33 cellular contexts compared by ENCODE assay signal in genomic region chr17:10297691-10298090, GRCh38.
"Had no signal": no experiment of that assay in that cellular context is flagged by ENCODE, and none has a peak within 500 bp of the region (broad histone marks: within the 10 kb centered on the region; RNA-seq: fewer than 3 reads in every experiment).

No MANE protein-coding gene starts in this region.

- H3K27ac Mint-ChIP-seq: naive thymus-derived CD8-positive, alpha-beta T cell; natural killer cell treated with Interleukin-12 subunit alpha and Interleukin-12 subunit beta and Interleukin-15 and Interleukin-18, amount 100 ng/mL, for 72 hours; nephron progenitor cell; progenitor cell of endocrine pancreas; stimulated activated memory B cell treated with anti-CD40 and anti-IgM and Interleukin-4, amounts not matched to agents 10 μg/mL and 1 μg/mL and 100 μg/mL, for 72 hours; stimulated activated naive CD8-positive, alpha-beta T cell treated with anti-CD3 and anti-CD28 coated beads, Interleukin-15, amount 100 ng/mL, for 72 hours; type B pancreatic cell had no signal

- H3K27ac ChIP-seq: neutrophil, ovary, parathyroid adenoma, psoas muscle, skin epidermis, spleen, suprapubic skin, testis, tibial artery, transverse colon, upper lobe of right lung, uterus had no signal

- H3K4me1 ChIP-seq: parathyroid adenoma, psoas muscle, suprapubic skin, testis, tibial artery, transverse colon, uterus had no signal

- H3K4me3 ChIP-seq: ovary, psoas muscle, skin epidermis, smooth muscle cell, spleen, suprapubic skin, testis, tibial artery, transverse colon, upper lobe of right lung, uterus had no signal

- DNase-seq: naive thymus-derived CD8-positive, alpha-beta T cell; nephron progenitor cell; nucleus accumbens; ovary; posterior cingulate gyrus; psoas muscle; right cardiac atrium; spleen; stimulated activated CD4-positive, alpha-beta T cell treated with anti-CD3 and anti-CD28 coated beads, Interleukin-12 subunit alpha, Interleukin-12 subunit beta, amount 100 ng/mL, for 4 hours; stimulated activated CD4-positive, alpha-beta T cell treated with anti-CD3 and anti-CD28 coated beads, Interleukin-1b, Interleukin-23, amount 100 ng/mL, for 48 hours; stimulated activated CD4-positive, alpha-beta T cell treated with anti-CD3 and anti-CD28 coated beads, Interleukin-4, amount 100 ng/mL, for 1 hour; stimulated activated CD4-positive, alpha-beta T cell treated with anti-CD3 and anti-CD28 coated beads, Interleukin-4, amount 100 ng/mL, for 4 hours; stimulated activated CD8-positive, alpha-beta memory T cell treated with anti-CD3 and anti-CD28 coated beads, Interleukin-4, amount 100 ng/mL, for 48 hours; stimulated activated naive CD4-positive, alpha-beta T cell; stimulated activated naive CD8-positive, alpha-beta T cell treated with anti-CD3 and anti-CD28 coated beads, Interleukin-15, amount 100 ng/mL, for 72 hours; stimulated activated naive CD8-positive, alpha-beta T cell treated with anti-CD3 and anti-CD28 coated beads, Interleukin-15, Interleukin-2, amounts not matched to agents 100 U/mL and 50 U/mL, for 24 hours; substantia nigra; testis; tibial artery; transverse colon; upper lobe of right lung; uterus had no signal

- H3K4me3 Mint-ChIP-seq: naive thymus-derived CD8-positive, alpha-beta T cell; natural killer cell treated with Interleukin-12 subunit alpha and Interleukin-12 subunit beta and Interleukin-15 and Interleukin-18, amount 100 ng/mL, for 72 hours; nephron progenitor cell; neural crest cell; stimulated activated memory B cell treated with anti-CD40 and anti-IgM and Interleukin-4, amounts not matched to agents 10 μg/mL and 1 μg/mL and 100 μg/mL, for 72 hours; stimulated activated naive CD8-positive, alpha-beta T cell treated with anti-CD3 and anti-CD28 coated beads, Interleukin-15, amount 100 ng/mL, for 72 hours; type B pancreatic cell had no signal

- H3K4me1 Mint-ChIP-seq: naive thymus-derived CD8-positive, alpha-beta T cell; neural crest cell; stimulated activated memory B cell treated with anti-CD40 and anti-IgM and Interleukin-4, amounts not matched to agents 10 μg/mL and 1 μg/mL and 100 μg/mL, for 72 hours had no signal

- H3K9me3 ChIP-seq: neutrophil, ovary, psoas muscle, spleen, suprapubic skin, testis, tibial artery, transverse colon, upper lobe of right lung, uterus had no signal

- H3K27me3 Mint-ChIP-seq: stimulated activated memory B cell treated with anti-CD40 and anti-IgM and Interleukin-4, amounts not matched to agents 10 μg/mL and 1 μg/mL and 100 μg/mL, for 72 hours; type B pancreatic cell had no signal

- H3K9me3 Mint-ChIP-seq: natural killer cell treated with Interleukin-12 subunit alpha and Interleukin-12 subunit beta and Interleukin-15 and Interleukin-18, amount 100 ng/mL, for 72 hours; nephron progenitor cell; neural crest cell; stimulated activated naive CD8-positive, alpha-beta T cell treated with anti-CD3 and anti-CD28 coated beads, Interleukin-15, amount 100 ng/mL, for 72 hours; type B pancreatic cell had no signal

- ATAC-seq: naive thymus-derived CD8-positive, alpha-beta T cell; natural killer cell treated with Interleukin-12 subunit alpha and Interleukin-12 subunit beta and Interleukin-15 and Interleukin-18, amount 100 ng/mL, for 72 hours; psoas muscle; right cardiac atrium; sciatic nerve; stimulated activated memory B cell treated with anti-CD40 and anti-IgM and Interleukin-4, amounts not matched to agents 10 μg/mL and 1 μg/mL and 100 μg/mL, for 72 hours; stimulated activated naive CD8-positive, alpha-beta T cell treated with anti-CD3 and anti-CD28 coated beads, Interleukin-15, amount 100 ng/mL, for 72 hours; stimulated activated naive CD8-positive, alpha-beta T cell treated with anti-CD3 and anti-CD28 coated beads, Interleukin-15, Interleukin-2, amounts not matched to agents 100 U/mL and 50 U/mL, for 24 hours; upper lobe of right lung had no signal

- H3K36me3 ChIP-seq: neutrophil, ovary, spleen, suprapubic skin, tibial artery, transverse colon, upper lobe of right lung, uterus had no signal

- H3K36me3 Mint-ChIP-seq: naive thymus-derived CD8-positive, alpha-beta T cell; natural killer cell treated with Interleukin-12 subunit alpha and Interleukin-12 subunit beta and Interleukin-15 and Interleukin-18, amount 100 ng/mL, for 72 hours; stimulated activated memory B cell treated with anti-CD40 and anti-IgM and Interleukin-4, amounts not matched to agents 10 μg/mL and 1 μg/mL and 100 μg/mL, for 72 hours; type B pancreatic cell had no signal
